23 cellular contexts compared by ENCODE assay signal in the genomic region with DNA sequence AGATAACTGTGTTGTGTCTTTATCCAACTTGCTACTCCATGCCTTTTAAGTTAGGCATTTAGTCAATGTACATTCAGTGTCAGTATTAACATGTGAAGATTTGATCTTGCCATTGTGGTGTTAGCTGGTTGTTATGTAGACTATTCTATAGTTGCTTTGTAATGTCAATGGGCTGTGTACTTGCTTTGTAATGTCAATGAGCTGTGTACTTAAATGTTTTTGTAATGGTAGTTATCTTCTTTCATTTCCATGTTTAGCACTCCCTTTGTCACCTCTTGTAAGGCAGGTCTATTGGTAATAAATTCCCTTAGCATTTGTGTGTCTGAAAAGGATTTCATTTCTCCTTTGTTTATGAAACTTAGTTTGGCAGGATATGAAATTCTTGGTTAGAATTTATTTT. TPM values are rescaled to one million over a fixed set of nuclear protein-coding genes. Genes with fewer than 3 reads are reported as not detected.
DNase-seq lines count a peak whose midpoint lies in the region; ATAC-seq, FAIRE-seq and TF ChIP-seq lines count a peak whose summit lies in the region.
"Had no signal": no experiment of that assay in that cellular context is flagged by ENCODE, and none has a peak within 500 bp of the region (broad histone marks: within the 10 kb centered on the region; RNA-seq: fewer than 3 reads in every experiment).

No MANE protein-coding gene starts in this region.

- no peak overlapping the region for H3T11ph ChIP-seq in H9 (ENCODE audit: low read length)

- no peak for ATAC-seq in natural killer cell treated with Interleukin-12 subunit alpha and Interleukin-12 subunit beta and Interleukin-15 and Interleukin-18, amount 100 ng/mL, for 72 hours
- ATAC-seq: A549 had no signal

- H2AFZ ChIP-seq in H9 (ENCODE audit: low read length) = no peak overlapping the region
- H2AFZ ChIP-seq: GM23248 had no signal

- H2BK20ac ChIP-seq in H9 (ENCODE audit: low read depth, low read length, poor library complexity, severe bottlenecking) = no peak overlapping the region

- H2AK5ac ChIP-seq in H9 (ENCODE audit: insufficient read length, low read length) = no peak overlapping the region

- H3K27me3 ChIP-seq in H9 (ENCODE audit: insufficient read depth, low read length) = no peaks in the 10 kb centered on the region
- no peaks in the 10 kb centered on the region for H3K27me3 ChIP-seq in HUES64 (ENCODE audit: insufficient read depth, low read length)
- no peaks in the 10 kb centered on the region for H3K27me3 ChIP-seq in bronchial epithelial cell (ENCODE audit: control insufficient read depth, insufficient read depth, low read length)
- H3K27me3 ChIP-seq: BE2C; BLaER1 treated with 17β-estradiol and CSF1 and Interleukin-3, amounts not matched to agents 10 nM and 100 nM had no signal

- H3K4me3 ChIP-seq in HUES64 (ENCODE audit: low read length) (no peak overlapping the region), bronchial epithelial cell (ENCODE audit: low read depth, low read length) (no peak overlapping the region)
- H3K4me3 ChIP-seq: A549; BLaER1 treated with 17β-estradiol and CSF1 and Interleukin-3, amounts not matched to agents 10 nM and 100 nM; GM23248 had no signal

- no peak for TF ChIP-seq CTCF in H9 (conservative IDR thresholded peaks at IDR 0.05)
- TF ChIP-seq CTCF in bronchial epithelial cell (IDR thresholded peaks at IDR 0.05; ENCODE audit: insufficient read depth, low read length, severe bottlenecking) = no peak

- DNase-seq in H9 (no peak), bronchial epithelial cell (ENCODE audit: low read depth) (no peak), SW 1271 (lab: John Stamatoyannopoulos, UW) (no peak), T-helper 1 cell (no peak)
- DNase-seq in activated effector memory CD4-positive, alpha-beta T cell treated with anti-CD3 and anti-CD28 coated beads, Interleukin-2, amount 50 U/mL, for 16 hours = no peak
- DNase-seq in natural killer cell treated with Interleukin-12 subunit alpha and Interleukin-12 subunit beta and Interleukin-15 and Interleukin-18, amount 100 ng/mL, for 72 hours (ENCODE audit: low spot score) = no peak
- DNase-seq: 8988T; ACHN; AML-193; BE2C; CD4-positive, alpha-beta T cell; CD8-positive, alpha-beta memory T cell; DMS153; DND-41; HCEC 1CT had no signal

- peaks cover 0 to 11% (median 8%) of the 10 kb centered on the region in 3 experiments; a peak in 4 of 7 replicates for H3K36me3 Mint-ChIP-seq in H9 (ENCODE audit: insufficient read depth in 1 of 3, low read depth in 3 of 3)
- no peaks in the 10 kb centered on the region for H3K36me3 Mint-ChIP-seq in natural killer cell treated with Interleukin-12 subunit alpha and Interleukin-12 subunit beta and Interleukin-15 and Interleukin-18, amount 100 ng/mL, for 72 hours
- H3K36me3 Mint-ChIP-seq: CD14-positive monocyte; CD8-positive, alpha-beta memory T cell had no signal

- H3K27ac Mint-ChIP-seq in H9 = no peak overlapping the region; a peak in 1 of 7 replicates
- no peak overlapping the region for H3K27ac Mint-ChIP-seq in natural killer cell treated with Interleukin-12 subunit alpha and Interleukin-12 subunit beta and Interleukin-15 and Interleukin-18, amount 100 ng/mL, for 72 hours
- H3K27ac Mint-ChIP-seq: CD14-positive monocyte; CD4-positive, alpha-beta T cell; CD8-positive, alpha-beta memory T cell had no signal

- no peak overlapping the region for H3K18ac ChIP-seq in H9 (ENCODE audit: insufficient read length, low read depth, low read length)

- peaks cover 2% of the 10 kb centered on the region; the same call in 1 of the 2 replicates for H3K27me3 Mint-ChIP-seq in H9 (ENCODE audit: low read depth)
- H3K27me3 Mint-ChIP-seq in natural killer cell treated with Interleukin-12 subunit alpha and Interleukin-12 subunit beta and Interleukin-15 and Interleukin-18, amount 100 ng/mL, for 72 hours = no peaks in the 10 kb centered on the region
- H3K27me3 Mint-ChIP-seq: CD4-positive, alpha-beta T cell; CD8-positive, alpha-beta memory T cell had no signal

- H3K27ac ChIP-seq in H9 (ENCODE audit: insufficient read length, low read depth, low read length) (peak overlapping the region; percentile 26), HUES64 (ENCODE audit: low read depth, low read length) (peak overlapping the region; percentile 79; the same call in 1 of the 2 replicates)
- H3K27ac ChIP-seq: A549; BLaER1 treated with 17β-estradiol and CSF1 and Interleukin-3, amounts not matched to agents 10 nM and 100 nM; GM23248 had no signal

- no peaks in the 10 kb centered on the region for H3K23me2 ChIP-seq in H9 (ENCODE audit: insufficient read length, low read depth, low read length, poor library complexity, severe bottlenecking)

- H3K9ac ChIP-seq in H9 (ENCODE audit: extremely low read depth, insufficient read length, low read length) (no peak overlapping the region), HUES64 (ENCODE audit: low read depth, low read length) (no peak overlapping the region)
- H3K9ac ChIP-seq: BLaER1 treated with 17β-estradiol and CSF1 and Interleukin-3, amounts not matched to agents 10 nM and 100 nM; GM23248 had no signal

- H2BK5ac ChIP-seq in H9 (ENCODE audit: insufficient read length, low read length) = no peak overlapping the region

- H4K8ac ChIP-seq in H9 (replicated peaks; ENCODE audit: insufficient read length, low read depth, low read length) = no peak overlapping the region

- H3K4me1 ChIP-seq in H9 (ENCODE audit: insufficient read depth, low read length) (no peaks in the 10 kb centered on the region; the same call in 1 of the 2 replicates), HUES64 (ENCODE audit: insufficient read depth, low read length) (peaks cover 16% of the 10 kb centered on the region; the same call in 1 of the 2 replicates)
- H3K4me1 ChIP-seq: A549; BE2C; BLaER1 treated with 17β-estradiol and CSF1 and Interleukin-3, amounts not matched to agents 10 nM and 100 nM had no signal

- H3K4ac ChIP-seq in H9 (ENCODE audit: low read depth, low read length) = no peak overlapping the region

- H4K5ac ChIP-seq in H9 (ENCODE audit: insufficient read length, low read depth, low read length) = no peak overlapping the region

- H3K56ac ChIP-seq in H9 (ENCODE audit: insufficient read length, low read depth, low read length) = no peak overlapping the region

- H3K14ac ChIP-seq in H9 (ENCODE audit: insufficient read depth, low read length) = no peak overlapping the region

- H2BK15ac ChIP-seq in H9 (ENCODE audit: low read depth, low read length) = no peak overlapping the region

- no peak overlapping the region for H3K4me2 ChIP-seq in H9 (ENCODE audit: insufficient read depth, insufficient read length, low read length)
- H3K4me2 ChIP-seq: A549; BLaER1 treated with 17β-estradiol and CSF1 and Interleukin-3, amounts not matched to agents 10 nM and 100 nM had no signal

- no peaks in the 10 kb centered on the region for H4K20me1 ChIP-seq in H9 (ENCODE audit: control insufficient read depth, insufficient read depth, insufficient read length)
- H4K20me1 ChIP-seq: BLaER1 treated with 17β-estradiol and CSF1 and Interleukin-3, amounts not matched to agents 10 nM and 100 nM had no signal

- peak; percentile 18 for FAIRE-seq in bronchial epithelial cell (lab: Jason Lieb, UNC)
- FAIRE-seq: A549, G401.6, GM12892, H54 had no signal

- peaks cover 7 to 18% of the 10 kb centered on the region in 2 experiments; a peak in 3 of 5 replicates for H3K9me3 Mint-ChIP-seq in H9
- H3K9me3 Mint-ChIP-seq in natural killer cell treated with Interleukin-12 subunit alpha and Interleukin-12 subunit beta and Interleukin-15 and Interleukin-18, amount 100 ng/mL, for 72 hours = peaks cover 15% of the 10 kb centered on the region

- no peak overlapping the region for H4K91ac ChIP-seq in H9 (ENCODE audit: insufficient read length, low read depth, low read length)

- H3K9me3 ChIP-seq in H9 (ENCODE audit: control insufficient read depth, low read depth, low read length) (no peaks in the 10 kb centered on the region), HUES64 (ENCODE audit: insufficient read depth, low read depth, low read length) (no peaks in the 10 kb centered on the region; the same call in 1 of the 2 replicates)
- H3K9me3 ChIP-seq: A549, BE2C had no signal

- H2BK12ac ChIP-seq in H9 (ENCODE audit: insufficient read length, low read depth, low read length) = no peak overlapping the region

- H3K23ac ChIP-seq in H9 (ENCODE audit: insufficient read length, low read depth, low read length) = no peak overlapping the region

- H3K4me1 Mint-ChIP-seq in H9 = peaks cover 22 to 23% of the 10 kb centered on the region in 2 experiments
- no peaks in the 10 kb centered on the region for H3K4me1 Mint-ChIP-seq in natural killer cell treated with Interleukin-12 subunit alpha and Interleukin-12 subunit beta and Interleukin-15 and Interleukin-18, amount 100 ng/mL, for 72 hours (ENCODE audit: low read depth in 2 of 2)
- H3K4me1 Mint-ChIP-seq: CD14-positive monocyte; CD8-positive, alpha-beta memory T cell had no signal

- no peaks in the 10 kb centered on the region for H3K79me2 ChIP-seq in H9 (ENCODE audit: insufficient read depth, low read length)

- no peak overlapping the region for H3K4me3 Mint-ChIP-seq in H9
- H3K4me3 Mint-ChIP-seq in natural killer cell treated with Interleukin-12 subunit alpha and Interleukin-12 subunit beta and Interleukin-15 and Interleukin-18, amount 100 ng/mL, for 72 hours = no peak overlapping the region
- H3K4me3 Mint-ChIP-seq: CD14-positive monocyte; CD4-positive, alpha-beta T cell; CD8-positive, alpha-beta memory T cell had no signal

- H3K79me1 ChIP-seq in H9 (ENCODE audit: insufficient read depth, low read depth, low read length, poor library complexity, severe bottlenecking) = no peaks in the 10 kb centered on the region

- no peak overlapping the region for H2BK120ac ChIP-seq in H9 (ENCODE audit: low read depth, low read length, poor library complexity, severe bottlenecking)

- H3K36me3 ChIP-seq in HUES64 (ENCODE audit: insufficient read depth, low read length) (no peaks in the 10 kb centered on the region), bronchial epithelial cell (ENCODE audit: control insufficient read depth, insufficient read depth, low read length) (no peaks in the 10 kb centered on the region)
- H3K36me3 ChIP-seq: BE2C; BLaER1 treated with 17β-estradiol and CSF1 and Interleukin-3, amounts not matched to agents 10 nM and 100 nM had no signal

RNA-seq across cellular contexts. Expression of gene MC4R, which starts 53.4 kb away (rescaled TPM):
- not detected in 2 replicates for total RNA-seq in H9 (2021)
- 0.15 TPM for polyA plus RNA-seq in HUES64 (2013, experiment 1 of 2)
- 0.19 TPM for polyA plus RNA-seq in HUES64 (2013, experiment 2 of 2)
- total RNA-seq in bronchial epithelial cell = under 0.01 TPM in 1 of 2 replicates, not detected in the other
- total RNA-seq in natural killer cell treated with Interleukin-12 subunit alpha and Interleukin-12 subunit beta and Interleukin-15 and Interleukin-18, amount 100 ng/mL, for 72 hours = not detected
- total RNA-seq: CD4-positive, alpha-beta T cell; CD8-positive, alpha-beta memory T cell had no signal
- polyA plus RNA-seq: CD14-positive monocyte; CD8-positive, alpha-beta memory T cell had no signal
